8 cellular contexts compared by ENCODE assay signal in the genomic region with DNA sequence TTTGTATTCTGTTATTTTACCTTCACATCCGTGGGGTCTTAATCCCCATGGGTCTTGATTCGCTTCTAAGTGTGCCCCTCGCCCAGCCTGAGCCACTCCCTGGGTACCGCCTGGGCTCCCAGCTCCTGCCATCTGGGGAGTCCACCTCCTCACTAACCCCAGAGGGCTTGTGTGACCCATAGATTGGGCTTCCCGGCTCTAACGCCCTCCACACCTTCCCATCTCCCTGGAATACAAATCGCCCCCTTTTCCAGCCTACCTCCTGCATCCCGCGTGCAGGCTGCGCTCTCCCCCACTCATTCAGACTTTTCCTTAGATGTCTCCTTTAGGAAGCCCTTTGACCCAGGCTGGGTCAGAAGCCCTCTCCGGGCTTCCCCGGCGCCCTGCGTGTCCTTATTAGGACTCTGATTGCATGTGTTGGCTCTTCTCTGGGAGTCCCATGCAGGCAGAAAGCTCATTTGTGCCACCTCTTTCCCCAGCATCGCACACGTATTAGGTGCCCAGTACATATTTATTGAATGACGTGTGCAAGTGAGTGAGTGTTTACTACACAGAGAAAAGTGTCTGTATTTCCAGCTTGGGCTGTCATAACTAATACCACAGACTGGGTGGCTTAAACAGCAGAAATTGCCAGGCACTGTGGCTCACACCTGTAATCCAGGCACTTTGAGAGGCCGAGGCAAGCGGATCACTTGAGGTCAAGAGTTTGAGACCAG. TPM values are rescaled to one million over a fixed set of nuclear protein-coding genes. Genes with fewer than 3 reads are reported as not detected.
DNase-seq lines count a peak whose midpoint lies in the region; ATAC-seq and TF ChIP-seq lines count a peak whose summit lies in the region.

No MANE protein-coding gene starts in this region.

- no TSS peak for BruUV-seq in mammary epithelial cell (replicated peaks; lab: Mats Ljungman, UMichigan)

- H3K27ac ChIP-seq in mammary epithelial cell (ENCODE audit: insufficient read depth, low read depth, low read length): peak overlapping the region; percentile 95

- TF ChIP-seq CTCF in BJ (IDR thresholded peaks at IDR 0.05; ENCODE audit: insufficient read depth, low read depth, low read length): no peak
- TF ChIP-seq CTCF in mammary epithelial cell (conservative IDR thresholded peaks at IDR 0.05 in 1 of 2, IDR thresholded peaks at IDR 0.05 in 1 of 2; ENCODE audit: extremely low read depth in 1 of 2, insufficient read depth in 1 of 2, low read depth in 1 of 2, low read length in 2 of 2): no peak

- H3K36me3 ChIP-seq in BJ (ENCODE audit: control insufficient read depth, insufficient read depth, low read length) (peaks cover 5% of the 10 kb centered on the region), mammary epithelial cell (ENCODE audit: insufficient read depth, low read length) (no peaks in the 10 kb centered on the region), mucosa of stomach (ENCODE audit: control insufficient read depth, insufficient read depth, low read length) (no peaks in the 10 kb centered on the region)

- CTCF ChIA-PET in BJ (lab: Yijun Ruan, JAX) (interaction anchor here (0.6 to 6.3 kb wide), 29 partner anchors 9 to 1106 kb away, joined by 3 to 111 read pairs (median 5); a partner anchor contains a TSS), mammary epithelial cell (lab: Charles Lee; ENCODE audit: low non-redundant PET) (interaction anchor here (0.6 to 2.2 kb wide), 3 partner anchors 63 to 197 kb away, joined by 3 to 39 read pairs (median 33); a partner anchor contains a TSS)

- in situ Hi-C loops in mammary epithelial cell (cut with MboI; ENCODE audit: low sequenced_read_pairs in 2 of 2): loop anchor here in 1 of 2 donors (25.0 kb wide), 1 partner anchor 129 kb away; no protein-coding TSS in a partner anchor

- H4K20me1 ChIP-seq in mammary epithelial cell (ENCODE audit: insufficient read depth, low read length): no peaks in the 10 kb centered on the region

- H3K9ac ChIP-seq in mammary epithelial cell (ENCODE audit: insufficient read depth, low read length): peak overlapping the region; percentile 97
- peak overlapping the region; percentile 98 for H3K9ac ChIP-seq in mucosa of stomach (ENCODE audit: low read length)

- H3K9me3 ChIP-seq in mammary epithelial cell (replicated peaks; ENCODE audit: insufficient read depth, low read length) (no peaks in the 10 kb centered on the region), mucosa of stomach (ENCODE audit: control insufficient read depth, low read length) (no peaks in the 10 kb centered on the region)

- ATAC-seq in HG03460 (IDR thresholded peaks at IDR 0.05; ENCODE audit: unreplicated experiment): no peak

- H2AFZ ChIP-seq in mammary epithelial cell (ENCODE audit: low read depth, low read length): peak overlapping the region; percentile 97

- H3K4me3 ChIP-seq in BJ (ENCODE audit: low read depth, low read length) (peak overlapping the region; percentile 98), mammary epithelial cell (replicated peaks in 1 of 3; ENCODE audit: insufficient read depth in 1 of 3, low read depth in 2 of 3, low read length in 3 of 3) (peak overlapping the region; percentile 92 to 96 (median 94)), mucosa of stomach (ENCODE audit: low read length) (peak overlapping the region; percentile 85)
- H3K4me3 ChIP-seq in Jurkat, Clone E6-1 (ENCODE audit: low read length): peak overlapping the region; percentile 94

- dilution Hi-C loops in mammary epithelial cell (cut with HindIII; ENCODE audit: low sequenced_read_pairs): loop anchor here (5.0 kb wide), 1 partner anchor 81 kb away; no protein-coding TSS in a partner anchor

- H3K79me2 ChIP-seq in mammary epithelial cell (ENCODE audit: insufficient read depth, low read length): peaks cover 26% of the 10 kb centered on the region

- H3K4me2 ChIP-seq in mammary epithelial cell (ENCODE audit: insufficient read depth, low read depth, low read length): peak overlapping the region; percentile 89

- POLR2A ChIA-PET in BJ (lab: Charles Lee): interaction anchor here (1.9 kb wide), 1 partner anchor 74 kb away, joined by 13 read pairs; a partner anchor contains a TSS

- no peak for DNase-seq in BJ (ENCODE audit: low read depth)
- DNase-seq in Jurkat, Clone E6-1 (ENCODE audit: low read depth, low spot score): no peak
- DNase-seq in mammary epithelial cell: peak; percentile 88
- DNase-seq in stimulated activated naive CD4-positive, alpha-beta T cell (lab: John Stamatoyannopoulos, UW): no peak
- no peak for DNase-seq in NCI-H1694 treated with DMSO at 0.1 percent for 48 hours (lab: John Stamatoyannopoulos, UW)
- DNase-seq in NCI-H524 treated with DMSO at 0.1 percent for 48 hours (lab: John Stamatoyannopoulos, UW): no peak

- WGBS in mammary epithelial cell (ENCODE audit: low coverage, missing lambda C conversion rate): 11% methylated on average over 16 of the region's 19 CpGs

- intact Hi-C loops in mammary epithelial cell (cut with micrococcal nuclease): loop anchor here (5.0 to 10.0 kb wide), 2 partner anchors 156 to 591 kb away; a partner anchor contains a TSS

- H3K4me1 ChIP-seq in mammary epithelial cell (ENCODE audit: insufficient read depth, low read length): peaks cover 18% of the 10 kb centered on the region
- H3K4me1 ChIP-seq in mucosa of stomach (ENCODE audit: control insufficient read depth, insufficient read depth, low read length): peaks cover 14% of the 10 kb centered on the region

- H3K27me3 ChIP-seq in BJ (ENCODE audit: control insufficient read depth, insufficient read depth, low read length) (no peaks in the 10 kb centered on the region), mammary epithelial cell (ENCODE audit: insufficient read depth, low read length) (no peaks in the 10 kb centered on the region), mucosa of stomach (ENCODE audit: control insufficient read depth, insufficient read depth, low read length) (no peaks in the 10 kb centered on the region)

RNA-seq across cellular contexts. Expression of a gene that starts 0.8 kb away (rescaled TPM):
- polyA plus RNA-seq in BJ (2011; rRNA removed) (37.6 and 40.8 TPM in 2 replicates), mammary epithelial cell (85.3 TPM)
- 4.8 and 6.7 TPM in 2 replicates for polyA minus RNA-seq in BJ (2011; rRNA and poly(A)+ RNA removed)
- 164 TPM for polyA plus RNA-seq in Jurkat, Clone E6-1 (2012; ENCODE audit: insufficient read depth, insufficient read length)
- 100 to 1,000 TPM in 1 of 2 donors, 10 to 100 TPM in 1; 20.3 to 100 TPM for total RNA-seq in mammary epithelial cell
- polyA minus RNA-seq in mammary epithelial cell: 6.0 TPM

RNA-seq across cellular contexts. Expression of a gene that starts 33.3 kb away (rescaled TPM):
- polyA plus RNA-seq in BJ (2011; rRNA removed) (0.06 and 0.10 TPM in 2 replicates), mammary epithelial cell (0.05 TPM)
- not detected in 2 replicates for polyA minus RNA-seq in BJ (2011; rRNA and poly(A)+ RNA removed)
- 0.77 TPM for polyA plus RNA-seq in Jurkat, Clone E6-1 (2012; ENCODE audit: insufficient read depth, insufficient read length)
- under 1 TPM in 1 of 2 donors, not detected in 1; 0.24 TPM for total RNA-seq in mammary epithelial cell
- not detected for polyA minus RNA-seq in mammary epithelial cell
